Comparison of ENCODE assay signal across 15 cellular contexts in the genomic region with DNA sequence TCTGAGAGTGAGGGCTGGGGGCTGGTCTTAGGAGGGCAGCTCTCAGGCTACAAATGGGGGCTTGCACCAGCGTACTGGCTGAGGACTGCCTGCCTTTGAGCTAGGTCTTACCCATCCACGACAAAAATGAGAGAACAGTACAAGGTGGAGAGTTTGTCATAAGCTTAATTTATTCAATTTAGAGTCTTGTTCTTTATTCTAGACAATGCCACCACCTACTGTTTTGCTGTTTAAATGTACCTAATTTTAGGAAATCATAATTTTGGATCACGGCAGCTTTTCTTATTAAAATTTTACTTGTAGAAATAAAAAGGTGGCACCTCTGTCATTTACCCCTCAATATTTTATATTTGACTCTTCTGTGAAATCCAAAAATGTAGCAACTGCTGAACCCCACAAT.
DNase-seq lines count a peak whose midpoint lies in the region; ATAC-seq and TF ChIP-seq lines count a peak whose summit lies in the region.
"Had no signal": no experiment of that assay in that cellular context is flagged by ENCODE, and none has a peak within 500 bp of the region (broad histone marks: within the 10 kb centered on the region; RNA-seq: fewer than 3 reads in every experiment).

No MANE protein-coding gene starts in this region.

- H3K27ac ChIP-seq in mucosa of rectum (ENCODE audit: low read depth in 2 of 2, low read length in 2 of 2) = peak overlapping the region; percentile 52 to 66

- ATAC-seq in natural killer cell = no peak
- ATAC-seq in stimulated activated memory B cell treated with anti-CD40 and anti-IgM and Interleukin-4, amounts not matched to agents 10 μg/mL and 1 μg/mL and 100 μg/mL, for 72 hours = no peak
- ATAC-seq in GM19397 (IDR thresholded peaks at IDR 0.05; ENCODE audit: unreplicated experiment) = no peak

- no peaks in the 10 kb centered on the region for H3K36me3 ChIP-seq in mucosa of rectum (ENCODE audit: control insufficient read depth in 2 of 2, insufficient read depth in 2 of 2, low read length in 2 of 2)

- H3K4me3 ChIP-seq in mucosa of rectum (ENCODE audit: low read length in 2 of 2) = no peak overlapping the region

- no peaks in the 10 kb centered on the region for H3K9me3 ChIP-seq in mucosa of rectum (ENCODE audit: control insufficient read depth in 2 of 2, low read length in 2 of 2)

- H3K4me3 Mint-ChIP-seq in natural killer cell = no peak overlapping the region
- H3K4me3 Mint-ChIP-seq in stimulated activated memory B cell treated with anti-CD40 and anti-IgM and Interleukin-4, amounts not matched to agents 10 μg/mL and 1 μg/mL and 100 μg/mL, for 72 hours = no peak overlapping the region
- H3K4me3 Mint-ChIP-seq: activated CD4-positive, alpha-beta T cell treated with anti-CD3 and anti-CD28 coated beads, Interleukin-2, amount 10 ng/mL, durations not matched to agents 7 days and 5 days had no signal

- peak overlapping the region in 1 of 2 donors; percentile 89 for H3K27ac Mint-ChIP-seq in natural killer cell
- no peak overlapping the region for H3K27ac Mint-ChIP-seq in stimulated activated memory B cell treated with anti-CD40 and anti-IgM and Interleukin-4, amounts not matched to agents 10 μg/mL and 1 μg/mL and 100 μg/mL, for 72 hours

- TF ChIP-seq CTCF in AG09319 (IDR thresholded peaks at IDR 0.05; ENCODE audit: low read depth, low read length) = peak; percentile 3
- no peak for TF ChIP-seq CTCF in natural killer cell (IDR thresholded peaks at IDR 0.05)

- H3K9ac ChIP-seq in mucosa of rectum (ENCODE audit: low read depth in 1 of 2, low read length in 2 of 2) = no peak overlapping the region

- H3K9me3 Mint-ChIP-seq in natural killer cell = no peaks in the 10 kb centered on the region
- peaks cover 5% of the 10 kb centered on the region for H3K9me3 Mint-ChIP-seq in stimulated activated memory B cell treated with anti-CD40 and anti-IgM and Interleukin-4, amounts not matched to agents 10 μg/mL and 1 μg/mL and 100 μg/mL, for 72 hours
- H3K9me3 Mint-ChIP-seq: activated CD4-positive, alpha-beta T cell treated with anti-CD3 and anti-CD28 coated beads, Interleukin-2, amount 10 ng/mL, durations not matched to agents 7 days and 5 days had no signal

- H3K36me3 Mint-ChIP-seq in natural killer cell = no peaks in the 10 kb centered on the region
- H3K36me3 Mint-ChIP-seq in stimulated activated memory B cell treated with anti-CD40 and anti-IgM and Interleukin-4, amounts not matched to agents 10 μg/mL and 1 μg/mL and 100 μg/mL, for 72 hours = peaks cover 4% of the 10 kb centered on the region

- H3K27me3 Mint-ChIP-seq in natural killer cell (ENCODE audit: low read depth in 2 of 2) = no peaks in the 10 kb centered on the region
- H3K27me3 Mint-ChIP-seq in stimulated activated memory B cell treated with anti-CD40 and anti-IgM and Interleukin-4, amounts not matched to agents 10 μg/mL and 1 μg/mL and 100 μg/mL, for 72 hours = peaks cover 15% of the 10 kb centered on the region
- H3K27me3 Mint-ChIP-seq: activated CD4-positive, alpha-beta T cell treated with anti-CD3 and anti-CD28 coated beads, Interleukin-2, amount 10 ng/mL, durations not matched to agents 7 days and 5 days had no signal

- intact Hi-C loops in natural killer cell (cut with micrococcal nuclease) = loop anchor here (5.0 kb wide), 2 partner anchors 50 to 85 kb away; no protein-coding TSS in a partner anchor

- DNase-seq in AG09319 (ENCODE audit: extremely low read depth, low read depth) (no peak), HCEC 1CT (peak; percentile 9), cerebellar cortex (ENCODE audit: low spot score) (peak; percentile 34), natural killer cell (no peak), amniotic stem cell (lab: John Stamatoyannopoulos, UW) (no peak)
- DNase-seq: activated CD4-positive, alpha-beta T cell treated with anti-CD3 and anti-CD28 coated beads, Interleukin-2, amount 10 ng/mL, durations not matched to agents 7 days and 5 days; C1 segment of cervical spinal cord; glutamatergic neuron; NCI-H1092 treated with DMSO at 0.1 percent for 48 hours; NCI-H774; retina; SW 1271 had no signal

- H3K4me1 Mint-ChIP-seq in natural killer cell = peaks cover 82 to 90% of the 10 kb centered on the region in 2 donors
- no peaks in the 10 kb centered on the region for H3K4me1 Mint-ChIP-seq in stimulated activated memory B cell treated with anti-CD40 and anti-IgM and Interleukin-4, amounts not matched to agents 10 μg/mL and 1 μg/mL and 100 μg/mL, for 72 hours

- no peaks in the 10 kb centered on the region for H3K27me3 ChIP-seq in mucosa of rectum (ENCODE audit: control insufficient read depth in 2 of 2, insufficient read depth in 2 of 2, low read length in 2 of 2)

- H3K4me1 ChIP-seq in mucosa of rectum (ENCODE audit: control insufficient read depth in 2 of 2, insufficient read depth in 2 of 2, low read length in 2 of 2) = peaks cover 26 to 37% of the 10 kb centered on the region in 2 donors

Comparison
In these comparisons a context has a peak if more than half of its experiments do, and no peak if none do; other contexts are left out.
1. DNase-seq: peak in HCEC 1CT (single experiment) and cerebellar cortex (single experiment); none in AG09319 (single experiment), natural killer cell (single experiment) and amniotic stem cell (single experiment).